8 cellular contexts compared by ENCODE assay signal in the genomic region with DNA sequence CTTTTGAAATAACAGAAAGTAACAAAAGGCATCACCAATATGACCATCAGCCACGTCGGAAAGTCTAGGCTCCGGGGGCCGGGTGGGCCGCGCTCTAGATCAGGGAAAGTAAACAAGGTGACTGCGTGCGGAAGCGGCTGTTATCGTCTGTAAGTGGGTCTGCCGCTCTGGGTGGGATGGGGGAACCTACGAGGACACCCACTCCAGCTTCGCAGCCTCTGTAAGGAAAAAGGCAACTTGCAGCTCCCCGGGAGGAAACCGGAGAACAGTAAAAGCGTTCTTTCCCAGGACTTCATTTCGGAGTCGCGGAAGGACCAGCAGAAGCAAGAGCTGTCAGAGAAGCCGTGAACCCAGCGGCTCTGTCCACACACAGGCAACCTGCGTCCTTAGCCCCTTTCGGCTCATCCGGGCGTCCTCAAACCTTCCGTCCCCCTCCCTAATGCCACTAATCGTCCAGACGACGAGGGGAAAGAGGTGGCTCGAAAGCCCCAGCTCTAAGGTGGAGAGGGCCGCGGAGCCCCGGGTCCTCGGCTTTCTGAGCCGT. TPM values are rescaled to one million over a fixed set of nuclear protein-coding genes. Genes with fewer than 3 reads are reported as not detected.
DNase-seq lines count a peak whose midpoint lies in the region; ATAC-seq and TF ChIP-seq lines count a peak whose summit lies in the region.

No MANE protein-coding gene starts in this region.

- peak overlapping the region; percentile 86 for H3K27ac ChIP-seq in HEK293 (ENCODE audit: extremely low read depth, low read depth, low read length)

- peak; percentile 13 for ATAC-seq in activated CD4-positive, alpha-beta T cell treated with anti-CD3 and anti-CD28 coated beads for 36 hours
- ATAC-seq in left colon, result peak; percentile 42

- DNase-seq in GM12864 (ENCODE audit: low read depth), result peak; percentile 16
- DNase-seq in NCI-H1105 treated with DMSO at 0.1 percent for 48 hours (lab: John Stamatoyannopoulos, UW), result peak; percentile 59
- DNase-seq in activated CD4-positive, alpha-beta T cell treated with anti-CD3 and anti-CD28 coated beads for 36 hours, result peak; percentile 62
- DNase-seq in choroid plexus epithelial cell (ENCODE audit: low read depth), result peak; percentile 63
- peak; percentile 35 to 60 for DNase-seq in left colon
- peak; percentile 9 for DNase-seq in stimulated activated CD4-positive, alpha-beta T cell treated with anti-CD3 and anti-CD28 coated beads, Interleukin-2, amount 100 ng/mL, for 4 hours (ENCODE audit: low read depth)
- DNase-seq in SKM-1 (lab: John Stamatoyannopoulos, UW; ENCODE audit: unreplicated experiment), result no peak

- peaks cover 36% of the 10 kb centered on the region for H3K4me1 Mint-ChIP-seq in activated CD4-positive, alpha-beta T cell treated with anti-CD3 and anti-CD28 coated beads for 36 hours

- H3K36me3 Mint-ChIP-seq in activated CD4-positive, alpha-beta T cell treated with anti-CD3 and anti-CD28 coated beads for 36 hours (ENCODE audit: low read depth), result peaks cover 41% of the 10 kb centered on the region

- peaks cover 0 to 25% of the 10 kb centered on the region in 2 experiments; a peak in 1 of 3 replicates for H3K36me3 ChIP-seq in HEK293 (ENCODE audit: control insufficient read depth in 2 of 2, insufficient read depth in 1 of 2, low read length in 2 of 2)

- H3K9me3 ChIP-seq in HEK293 (ENCODE audit: control insufficient read depth, insufficient read depth, low read depth, low read length), result no peaks in the 10 kb centered on the region

- H3K9me3 Mint-ChIP-seq in activated CD4-positive, alpha-beta T cell treated with anti-CD3 and anti-CD28 coated beads for 36 hours (ENCODE audit: low read depth), result no peaks in the 10 kb centered on the region

- H3K27ac Mint-ChIP-seq in activated CD4-positive, alpha-beta T cell treated with anti-CD3 and anti-CD28 coated beads for 36 hours, result peak overlapping the region; percentile 98

- H3K4me3 Mint-ChIP-seq in activated CD4-positive, alpha-beta T cell treated with anti-CD3 and anti-CD28 coated beads for 36 hours, result peak overlapping the region; percentile 95

- intact Hi-C loops in activated CD4-positive, alpha-beta T cell treated with anti-CD3 and anti-CD28 coated beads for 36 hours (cut with DNase I, micrococcal nuclease), result loop anchor here (1.0 to 10.0 kb wide), 13 partner anchors 51 to 1525 kb away; a partner anchor contains a TSS
- intact Hi-C loops in left colon (cut with DNase I, micrococcal nuclease), result no loop called here

- POLR2A ChIA-PET in HEK293 (lab: Yijun Ruan, JAX), result interaction anchor here (0.6 kb wide), 1 partner anchor 18 kb away, joined by 3 read pairs; no protein-coding TSS in a partner anchor
- POLR2A ChIA-PET in activated CD4-positive, alpha-beta T cell treated with anti-CD3 and anti-CD28 coated beads for 36 hours (lab: Charles Lee), result interaction anchor here (0.5 to 2.0 kb wide), 2 partner anchors 89 to 554 kb away, joined by 4 to 13 read pairs; a partner anchor contains a TSS

- H3K27me3 Mint-ChIP-seq in activated CD4-positive, alpha-beta T cell treated with anti-CD3 and anti-CD28 coated beads for 36 hours, result no peaks in the 10 kb centered on the region

- peak overlapping the region; percentile 96 for H3K4me3 ChIP-seq in GM12864 (ENCODE audit: low read depth, low read length)
- peak overlapping the region; percentile 73 for H3K4me3 ChIP-seq in HEK293 (ENCODE audit: low read depth, low read length)
- peak overlapping the region; percentile 97 for H3K4me3 ChIP-seq in choroid plexus epithelial cell (ENCODE audit: low read depth, low read length)

- TF ChIP-seq CTCF in GM12864 (IDR thresholded peaks at IDR 0.05; ENCODE audit: low read depth, low read length, missing control alignments) (no peak), HEK293 (tag by site-specific recombination; IDR thresholded peaks at IDR 0.05) (no peak), choroid plexus epithelial cell (conservative IDR thresholded peaks at IDR 0.05; ENCODE audit: low read depth, low read length) (no peak)

- H3K4me1 ChIP-seq in HEK293 (ENCODE audit: control insufficient read depth, insufficient read depth, low read length), result no peaks in the 10 kb centered on the region; the same call in 1 of the 2 replicates

- CTCF ChIA-PET in HEK293 (lab: Yijun Ruan, JAX), result no interaction called here
- CTCF ChIA-PET in activated CD4-positive, alpha-beta T cell treated with anti-CD3 and anti-CD28 coated beads for 36 hours (lab: Charles Lee), result interaction anchor here (1.6 kb wide), 1 partner anchor 572 kb away, joined by 3 read pairs; no protein-coding TSS in a partner anchor

TF ChIP-seq in HEK293, 187 proteins besides CTCF, POLR2A, EP300 and RAD21 (continues in another document):
- TF ChIP-seq, protein P1, sequence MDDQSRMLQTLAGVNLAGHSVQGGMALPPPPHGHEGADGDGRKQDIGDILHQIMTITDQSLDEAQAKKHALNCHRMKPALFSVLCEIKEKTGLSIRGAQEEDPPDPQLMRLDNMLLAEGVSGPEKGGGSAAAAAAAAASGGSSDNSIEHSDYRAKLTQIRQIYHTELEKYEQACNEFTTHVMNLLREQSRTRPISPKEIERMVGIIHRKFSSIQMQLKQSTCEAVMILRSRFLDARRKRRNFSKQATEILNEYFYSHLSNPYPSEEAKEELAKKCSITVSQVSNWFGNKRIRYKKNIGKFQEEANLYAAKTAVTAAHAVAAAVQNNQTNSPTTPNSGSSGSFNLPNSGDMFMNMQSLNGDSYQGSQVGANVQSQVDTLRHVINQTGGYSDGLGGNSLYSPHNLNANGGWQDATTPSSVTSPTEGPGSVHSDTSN (CRISPR knock-in tag; IDR thresholded peaks at IDR 0.05), result no peak
- TF ChIP-seq, protein P2, sequence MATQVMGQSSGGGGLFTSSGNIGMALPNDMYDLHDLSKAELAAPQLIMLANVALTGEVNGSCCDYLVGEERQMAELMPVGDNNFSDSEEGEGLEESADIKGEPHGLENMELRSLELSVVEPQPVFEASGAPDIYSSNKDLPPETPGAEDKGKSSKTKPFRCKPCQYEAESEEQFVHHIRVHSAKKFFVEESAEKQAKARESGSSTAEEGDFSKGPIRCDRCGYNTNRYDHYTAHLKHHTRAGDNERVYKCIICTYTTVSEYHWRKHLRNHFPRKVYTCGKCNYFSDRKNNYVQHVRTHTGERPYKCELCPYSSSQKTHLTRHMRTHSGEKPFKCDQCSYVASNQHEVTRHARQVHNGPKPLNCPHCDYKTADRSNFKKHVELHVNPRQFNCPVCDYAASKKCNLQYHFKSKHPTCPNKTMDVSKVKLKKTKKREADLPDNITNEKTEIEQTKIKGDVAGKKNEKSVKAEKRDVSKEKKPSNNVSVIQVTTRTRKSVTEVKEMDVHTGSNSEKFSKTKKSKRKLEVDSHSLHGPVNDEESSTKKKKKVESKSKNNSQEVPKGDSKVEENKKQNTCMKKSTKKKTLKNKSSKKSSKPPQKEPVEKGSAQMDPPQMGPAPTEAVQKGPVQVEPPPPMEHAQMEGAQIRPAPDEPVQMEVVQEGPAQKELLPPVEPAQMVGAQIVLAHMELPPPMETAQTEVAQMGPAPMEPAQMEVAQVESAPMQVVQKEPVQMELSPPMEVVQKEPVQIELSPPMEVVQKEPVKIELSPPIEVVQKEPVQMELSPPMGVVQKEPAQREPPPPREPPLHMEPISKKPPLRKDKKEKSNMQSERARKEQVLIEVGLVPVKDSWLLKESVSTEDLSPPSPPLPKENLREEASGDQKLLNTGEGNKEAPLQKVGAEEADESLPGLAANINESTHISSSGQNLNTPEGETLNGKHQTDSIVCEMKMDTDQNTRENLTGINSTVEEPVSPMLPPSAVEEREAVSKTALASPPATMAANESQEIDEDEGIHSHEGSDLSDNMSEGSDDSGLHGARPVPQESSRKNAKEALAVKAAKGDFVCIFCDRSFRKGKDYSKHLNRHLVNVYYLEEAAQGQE (tag by site-specific recombination; IDR thresholded peaks at IDR 0.05), result no peak
- no peak for TF ChIP-seq OVOL3 (tag by site-specific recombination; IDR thresholded peaks at IDR 0.05)
- TF ChIP-seq ZNF830 (tag by site-specific recombination; IDR thresholded peaks at IDR 0.05; ENCODE audit: low read depth), result no peak
- TF ChIP-seq ZNF621 (tag by site-specific recombination; IDR thresholded peaks at IDR 0.05), result no peak
- TF ChIP-seq ZFHX2 (tag by site-specific recombination; conservative IDR thresholded peaks at IDR 0.05), result peak; percentile 44
- peak; percentile 29; the same call in 1 of the 2 replicates for TF ChIP-seq PRDM1 (tag by site-specific recombination; IDR thresholded peaks at IDR 0.05)
- TF ChIP-seq ZNF10 (tag by site-specific recombination; IDR thresholded peaks at IDR 0.05), result peak; percentile 79; the same call in 1 of the 2 replicates

RNA-seq across cellular contexts. Expression of a gene that starts 0.5 kb away (rescaled TPM):
- 100 to 1,000 TPM in 1 of 2 experiments, 10 to 100 TPM in 1; 54.2 to 117 TPM for total RNA-seq in activated CD4-positive, alpha-beta T cell treated with anti-CD3 and anti-CD28 coated beads for 36 hours
- 10 to 100 TPM; 46.1 to 46.9 TPM for total RNA-seq in left colon

Comparison
In these comparisons a context has a peak if more than half of its experiments do, and no peak if none do; other contexts are left out.
1. intact Hi-C loops: an anchor here in activated CD4-positive, alpha-beta T cell treated with anti-CD3 and anti-CD28 coated beads for 36 hours (1.0 to 10.0 kb wide); none called in left colon.